Comparison of ENCODE assay signal across 26 cellular contexts in the genomic region with DNA sequence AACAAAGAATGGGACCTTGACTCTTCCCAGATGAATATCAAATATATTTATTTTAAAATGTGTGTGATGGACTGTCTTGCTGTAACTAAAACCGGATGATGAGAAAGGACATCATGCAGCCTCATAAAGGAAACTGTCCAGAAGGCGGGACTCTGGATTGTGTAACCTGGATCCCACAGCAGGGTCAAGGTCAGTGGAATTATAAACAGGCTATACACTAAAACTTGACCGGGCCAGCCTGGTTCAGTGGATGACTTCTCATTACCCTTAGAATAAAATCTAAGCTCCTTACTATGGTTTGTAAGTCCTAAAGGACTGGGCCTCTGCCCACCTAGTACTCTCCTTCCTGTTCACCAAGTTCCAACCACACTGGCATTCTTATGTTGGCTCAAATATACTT.
"Had no signal": no experiment of that assay in that cellular context is flagged by ENCODE, and none has a peak within 500 bp of the region (broad histone marks: within the 10 kb centered on the region; RNA-seq: fewer than 3 reads in every experiment).

No MANE protein-coding gene starts in this region.

- ATAC-seq: effector memory CD8-positive, alpha-beta T cell; esophagus mucosa; foreskin keratinocyte; gastroesophageal sphincter; heart left ventricle; left colon; left lobe of liver; lower lobe of right lung; mucosa of descending colon had no signal

- FAIRE-seq: endometrium, frontal cortex, kidney had no signal

- H3K79me2 ChIP-seq: hepatocyte had no signal

- H3K36me3 ChIP-seq: colonic mucosa, gastroesophageal sphincter, heart left ventricle, left ventricle myocardium inferior, lower lobe of right lung had no signal

- H3K27me3 ChIP-seq: colonic mucosa, foreskin keratinocyte, gastroesophageal sphincter, heart left ventricle, hepatocyte had no signal

- H3K4me2 ChIP-seq: hepatocyte had no signal

- DNase-seq: colonic mucosa; cortex of kidney; effector CD8-positive, alpha-beta T cell; effector memory CD8-positive, alpha-beta T cell; endodermal cell; erythroblast; foreskin keratinocyte; heart left ventricle; hypothalamus; immature natural killer cell; islet precursor cell; kidney; kidney glomerular epithelial cell; left colon; left ventricle myocardium inferior; lower lobe of right lung; mesenchymal stem cell; mucosa of descending colon; naive B cell had no signal

- H3K4me1 ChIP-seq: colonic mucosa, gastroesophageal sphincter, heart left ventricle, left ventricle myocardium inferior, lower lobe of right lung had no signal

- H3K9me3 ChIP-seq: colonic mucosa, gastroesophageal sphincter, heart left ventricle, left ventricle myocardium inferior, lower lobe of right lung, mucosa of descending colon had no signal

- H3K4me3 ChIP-seq: colonic mucosa, gastroesophageal sphincter, heart left ventricle, hepatocyte, left ventricle myocardium inferior, lower lobe of right lung, mucosa of descending colon had no signal

- H2AFZ ChIP-seq: hepatocyte had no signal

- H3K27ac ChIP-seq: colonic mucosa, epithelial cell of prostate, foreskin keratinocyte, gastroesophageal sphincter, heart left ventricle, hepatocyte, left ventricle myocardium inferior, lower lobe of right lung had no signal
